ENCODE assay signal across 1 cellular context in the genomic region with DNA sequence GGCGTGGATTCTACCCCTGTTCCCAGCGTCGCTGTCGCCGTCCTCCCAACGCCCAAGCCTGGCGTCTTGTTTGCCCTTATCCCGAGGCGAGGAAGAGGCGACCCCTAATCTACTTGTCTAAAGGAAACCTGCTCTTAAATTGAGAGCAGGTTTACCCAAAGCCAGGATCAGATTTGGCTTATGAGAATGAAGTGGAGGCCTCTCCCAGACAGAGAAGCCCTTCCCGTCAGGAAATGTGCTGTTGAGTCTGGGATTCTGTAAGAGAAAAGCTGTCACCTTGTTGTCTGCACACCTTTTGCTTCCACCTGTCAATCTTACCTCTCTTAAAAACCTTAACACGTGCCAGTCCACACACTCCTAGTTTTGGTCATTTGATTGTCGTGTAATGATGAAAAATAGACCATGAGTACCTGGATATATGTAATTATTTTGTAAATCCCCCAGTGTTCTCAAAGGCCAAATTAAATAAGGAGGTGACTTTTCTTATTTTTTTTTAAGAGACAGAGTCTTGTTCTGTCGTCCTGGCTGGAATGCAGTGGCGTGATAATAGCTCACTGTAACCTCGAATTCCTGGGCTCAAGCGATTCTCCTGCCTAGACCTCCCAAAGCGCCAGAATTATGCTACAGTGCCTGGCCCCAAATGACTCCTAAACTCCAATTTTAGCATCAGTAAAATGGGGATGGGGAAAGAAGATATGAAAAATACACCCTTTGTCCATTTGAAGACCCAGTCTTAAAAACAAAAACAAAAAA.
TF ChIP-seq lines count a peak whose summit lies in the region.

No MANE protein-coding gene starts in this region.

TF ChIP-seq in A549, 52 proteins besides CTCF, POLR2A, EP300 and RAD21 (continued from another document):
- TF ChIP-seq, protein P1, sequence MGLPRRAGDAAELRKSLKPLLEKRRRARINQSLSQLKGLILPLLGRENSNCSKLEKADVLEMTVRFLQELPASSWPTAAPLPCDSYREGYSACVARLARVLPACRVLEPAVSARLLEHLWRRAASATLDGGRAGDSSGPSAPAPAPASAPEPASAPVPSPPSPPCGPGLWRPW (IDR thresholded peaks at IDR 0.05) = no peak
- TF ChIP-seq HDAC2 (IDR thresholded peaks at IDR 0.05) (no peak), TP53 (CRISPR knock-in tag; IDR thresholded peaks at IDR 0.05) (no peak), HOXB5 (CRISPR knock-in tag; IDR thresholded peaks at IDR 0.05) (no peak), CBX2 (IDR thresholded peaks at IDR 0.05; ENCODE audit: borderline replicate concordance, low read depth) (no peak), NPAS2 (CRISPR knock-in tag; IDR thresholded peaks at IDR 0.05; ENCODE audit: borderline replicate concordance) (no peak), RARB (CRISPR knock-in tag; IDR thresholded peaks at IDR 0.05) (no peak), GATA3 (IDR thresholded peaks at IDR 0.05; ENCODE audit: borderline replicate concordance) (no peak), E2F6 (IDR thresholded peaks at IDR 0.05; ENCODE audit: borderline replicate concordance, low read depth) (no peak), ZFP36 (IDR thresholded peaks at IDR 0.05; ENCODE audit: borderline replicate concordance, partially characterized antibody) (no peak), TFCP2L1 (CRISPR knock-in tag; IDR thresholded peaks at IDR 0.05) (no peak)
- TF ChIP-seq, protein P2, sequence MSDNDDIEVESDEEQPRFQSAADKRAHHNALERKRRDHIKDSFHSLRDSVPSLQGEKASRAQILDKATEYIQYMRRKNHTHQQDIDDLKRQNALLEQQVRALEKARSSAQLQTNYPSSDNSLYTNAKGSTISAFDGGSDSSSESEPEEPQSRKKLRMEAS (IDR thresholded peaks at IDR 0.05) = no peak
